ENCODE assay signal across 8 cellular contexts in the genomic region with DNA sequence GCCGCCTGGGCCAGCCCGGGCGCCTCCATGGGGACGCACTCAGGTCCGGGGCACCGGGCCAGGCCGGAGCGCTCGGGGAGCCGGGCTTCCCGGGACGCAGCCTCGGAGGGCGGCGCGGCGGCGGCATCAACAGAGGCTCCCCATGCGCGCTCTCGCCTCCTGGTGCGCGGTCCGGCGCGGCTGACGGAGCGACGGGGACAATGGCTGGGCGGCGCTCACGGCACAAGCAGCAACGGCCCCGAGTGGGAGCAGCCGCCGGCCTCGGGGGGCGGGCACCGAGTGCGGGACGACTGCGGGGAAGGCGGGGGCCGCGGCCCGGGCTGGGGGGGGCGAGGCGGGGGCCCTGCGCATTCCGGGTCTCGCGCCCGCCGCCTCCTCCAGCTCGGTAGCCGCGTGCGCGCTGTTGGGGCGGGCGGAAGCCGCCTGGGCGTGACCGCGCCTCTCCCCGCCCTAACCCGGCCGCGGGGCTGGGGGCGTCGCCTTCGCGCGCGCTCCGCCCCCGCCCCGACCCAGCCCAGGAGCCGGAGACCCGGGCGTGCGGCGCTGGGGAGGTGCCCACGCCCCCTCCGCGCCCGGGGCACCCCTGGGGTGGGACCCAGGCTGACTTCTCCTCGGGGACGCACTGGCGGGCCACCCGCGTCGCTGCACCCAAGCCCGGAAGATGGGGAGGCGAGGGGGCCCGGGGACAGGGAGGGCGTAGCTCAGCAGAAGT. TPM values are rescaled to one million over a fixed set of nuclear protein-coding genes. Genes with fewer than 3 reads are reported as not detected.
DNase-seq lines count a peak whose midpoint lies in the region; ATAC-seq and TF ChIP-seq lines count a peak whose summit lies in the region.

A gene (minus strand): TSS at position 425 of the 712 bp plus-strand sequence. CDS start 396 bp downstream, at position 29.

- H3K4me1 ChIP-seq in Caco-2, result no peaks in the 10 kb centered on the region
- no peaks in the 10 kb centered on the region for H3K4me1 ChIP-seq in skeletal muscle satellite cell (ENCODE audit: control insufficient read depth, insufficient read depth, low read length)

- no peaks in the 10 kb centered on the region for H3K4me1 Mint-ChIP-seq in Caco-2 (ENCODE audit: low read depth, unreplicated experiment)
- H3K4me1 Mint-ChIP-seq in T-cell, result peaks cover 27 to 42% (median 31%) of the 10 kb centered on the region in 3 donors

- no peaks in the 10 kb centered on the region for H3K27me3 ChIP-seq in Caco-2 (replicated peaks; ENCODE audit: control insufficient read depth, insufficient read depth, low read length)
- no peaks in the 10 kb centered on the region for H3K27me3 ChIP-seq in skeletal muscle satellite cell (ENCODE audit: control insufficient read depth, insufficient read depth, low read length)

- H3K36me3 Mint-ChIP-seq in Caco-2 (ENCODE audit: insufficient read depth, unreplicated experiment), result no peaks in the 10 kb centered on the region
- H3K36me3 Mint-ChIP-seq in T-cell, result no peaks in the 10 kb centered on the region

- intact Hi-C loops in Caco-2 (cut with micrococcal nuclease; ENCODE audit: unreplicated experiment), result loop anchor here (2.0 to 5.0 kb wide), 2 partner anchors 51 to 63 kb away; no protein-coding TSS in a partner anchor

- H3K9ac ChIP-seq in skeletal muscle satellite cell (ENCODE audit: low read depth, low read length), result peak within 1 kb of the TSS; percentile 79

- H3K27ac Mint-ChIP-seq in Caco-2 (ENCODE audit: unreplicated experiment), result peak within 1 kb of the TSS; percentile 77
- H3K27ac Mint-ChIP-seq in T-cell, result peak within 1 kb of the TSS; percentile 95 to 96

- H3K4me3 ChIP-seq in Caco-2 (ENCODE audit: low read depth, low read length) (peak within 1 kb of the TSS; percentile 70), iPS-11a (ENCODE audit: low read depth, low read length) (peak within 1 kb of the TSS; percentile 47), skeletal muscle satellite cell (ENCODE audit: low read length) (peak within 1 kb of the TSS; percentile 78)

- H3K36me3 ChIP-seq in Caco-2 (ENCODE audit: control insufficient read depth, insufficient read depth, low read length) (no peaks in the 10 kb centered on the region), skeletal muscle satellite cell (ENCODE audit: insufficient read depth, low read length) (no peaks in the 10 kb centered on the region)

- no peaks in the 10 kb centered on the region for H3K9me3 ChIP-seq in Caco-2
- H3K9me3 ChIP-seq in skeletal muscle satellite cell (replicated peaks; ENCODE audit: low read length), result no peaks in the 10 kb centered on the region

- no TSS peak for BruUV-seq in Caco-2 (replicated peaks; lab: Mats Ljungman, UMichigan)

- peak; percentile 89 to 95 (median 92) for ATAC-seq in T-cell (replicated peaks in 1 of 4)

- H3K4me3 Mint-ChIP-seq in Caco-2 (ENCODE audit: unreplicated experiment) (peak within 1 kb of the TSS; percentile 83), T-cell (peak within 1 kb of the TSS; percentile 97 to 99 (median 98))

- H3K9me3 Mint-ChIP-seq in Caco-2 (ENCODE audit: unreplicated experiment) (no peaks in the 10 kb centered on the region), T-cell (no peaks in the 10 kb centered on the region)

- H3K4me2 ChIP-seq in skeletal muscle satellite cell (ENCODE audit: low read length), result peak within 1 kb of the TSS; percentile 93

- POLR2A ChIA-PET in Caco-2 (lab: Charles Lee), result no interaction called here
- POLR2A ChIA-PET in T-cell (lab: Charles Lee), result interaction anchor here in 1 of 2 donors (1.0 kb wide), 1 partner anchor 27 kb away, joined by 19 read pairs; no protein-coding TSS in a partner anchor

- TF ChIP-seq CTCF in Caco-2 (IDR thresholded peaks at IDR 0.05; ENCODE audit: insufficient read depth in 1 of 2, low read depth in 1 of 2, low read length in 1 of 2, severe bottlenecking in 1 of 2, unreplicated experiment in 1 of 2) (no peak), GM20000 (IDR thresholded peaks at IDR 0.05; ENCODE audit: extremely low read depth, missing control alignments) (no peak)

- H3K27me3 Mint-ChIP-seq in Caco-2 (ENCODE audit: insufficient read depth, unreplicated experiment), result no peaks in the 10 kb centered on the region
- no peaks in the 10 kb centered on the region for H3K27me3 Mint-ChIP-seq in T-cell

- DNase-seq in Caco-2, result peak; percentile 40 to 70
- DNase-seq in GM20000 (ENCODE audit: low spot score), result peak; percentile 89
- DNase-seq in HT-29 (ENCODE audit: low spot score), result peak; percentile 38
- DNase-seq in T-cell, result peak; percentile 48 to 87 (median 67)
- peak in 38 of 58 donors; percentile 1 to 57 (median 22) for DNase-seq in anterior cingulate cortex (lab: John Stamatoyannopoulos, UW)
- no peak for DNase-seq in GOT3 (lab: John Stamatoyannopoulos, UW)

- CTCF ChIA-PET in Caco-2 (lab: Charles Lee), result no interaction called here
- CTCF ChIA-PET in T-cell (lab: Charles Lee), result interaction anchor here in 1 of 2 donors (1.5 kb wide), 1 partner anchor 98 kb away, joined by 5 read pairs; no protein-coding TSS in a partner anchor

RNA-seq across cellular contexts. Expression of the gene that starts here (rescaled TPM):
- total RNA-seq in Caco-2 (2022) (20.3 and 23.3 TPM in 2 replicates), T-cell (10 to 100 TPM; 55.9 to 83.2 (median 63.2) TPM)
- 10.1 and 11.5 TPM in 2 replicates for total RNA-seq in HT-29 (2014; rRNA removed; shearing (Covaris generic))
- total RNA-seq in skeletal muscle satellite cell (2012; rRNA removed), result 11.4 and 12.9 TPM in 2 replicates
